Comparison of ENCODE assay signal across 6 cellular contexts in the genomic region with DNA sequence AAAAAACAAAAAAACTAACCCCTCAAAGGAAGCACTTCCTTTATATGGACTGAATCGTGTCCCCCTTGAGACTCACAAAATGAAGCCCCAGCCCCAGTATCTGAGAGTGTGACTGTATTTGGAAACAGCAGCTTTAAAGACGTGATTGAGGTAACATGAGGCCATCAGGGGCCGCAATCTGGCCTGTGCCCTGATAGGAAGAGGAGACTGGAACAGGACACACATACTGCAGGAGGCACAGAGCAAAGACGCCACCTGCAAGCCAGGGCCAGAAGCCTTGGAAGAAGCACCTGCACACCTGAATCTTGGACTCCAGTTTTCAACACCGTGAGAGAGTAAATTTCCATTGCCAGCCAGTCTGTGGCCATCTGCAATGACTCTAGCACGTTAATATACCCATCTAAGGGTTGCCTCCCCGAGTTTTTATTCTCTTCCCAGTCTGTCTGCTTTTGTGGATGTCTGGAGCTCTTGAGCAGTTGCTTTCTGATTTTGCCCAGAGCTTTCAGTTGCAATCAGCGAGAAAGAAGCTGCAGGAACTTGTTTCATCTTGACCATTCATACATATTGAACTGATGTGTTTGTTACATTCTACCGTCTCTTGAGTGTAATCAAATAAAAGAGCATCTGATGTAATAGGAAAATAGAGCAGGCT.
DNase-seq lines count a peak whose midpoint lies in the region; ATAC-seq and TF ChIP-seq lines count a peak whose summit lies in the region.
"Not testable (repeated sequence)": the region's sequence is repeated elsewhere in the genome, so short reads cannot be mapped to it uniquely, and the experiment has no call there.

No MANE protein-coding gene starts in this region.

- peak; percentile 20; the same call in 1 of the 3 replicates for ATAC-seq in RWPE2 (ENCODE audit: low read depth)
- not testable (repeated sequence) for ATAC-seq in lung (ENCODE audit: insufficient read depth, low FRiP score)

- H3K36me3 ChIP-seq in BLaER1; RWPE2 (ENCODE audit: low read depth); esophagus muscularis mucosa; lung (ENCODE audit: control insufficient read depth in 2 of 2, insufficient read depth in 2 of 2, low read length in 2 of 2): not testable (repeated sequence)

- H3K27ac ChIP-seq in BLaER1: peak overlapping the region; percentile 5; the same call in 1 of the 2 replicates
- not testable (repeated sequence) for H3K27ac ChIP-seq in RWPE2 (ENCODE audit: poor library complexity, severe bottlenecking); esophagus muscularis mucosa (replicated peaks in 1 of 4); lung (ENCODE audit: low read depth in 1 of 2, low read length in 1 of 2)

- H3K27ac Mint-ChIP-seq in osteocyte (ENCODE audit: unreplicated experiment): not testable (repeated sequence)

- H3K27me3 ChIP-seq in BLaER1; RWPE2 (ENCODE audit: insufficient read depth, poor library complexity, severe bottlenecking); lung (ENCODE audit: control insufficient read depth, insufficient read depth): not testable (repeated sequence)
- H3K27me3 ChIP-seq in esophagus muscularis mucosa: peaks cover 0 to 18% (median 0%) of the 10 kb centered on the region in 4 donors

- WGBS in esophagus muscularis mucosa: 43% methylated on average over 9 of the region's 9 CpGs
- 46 to 56% methylated on average over 9 of the region's 9 CpGs for WGBS in lung, 2 donors

- peaks cover 23% of the 10 kb centered on the region for H3K9me3 Mint-ChIP-seq in osteocyte (ENCODE audit: unreplicated experiment)

- DNase-seq in NB4 (ENCODE audit: low read depth) (peak; percentile 16), esophagus muscularis mucosa (ENCODE audit: extremely low spot score) (peak; percentile 92), lung (ENCODE audit: low spot score) (peak; percentile 28), osteocyte (ENCODE audit: extremely low spot score, unreplicated experiment) (peak; percentile 85)
- DNase-seq in RWPE2 (ENCODE audit: low spot score): not testable (repeated sequence)

- H3K4me3 ChIP-seq in BLaER1; NB4 (ENCODE audit: low read depth, low read length); RWPE2 (ENCODE audit: severe bottlenecking); esophagus muscularis mucosa; lung: not testable (repeated sequence)

- not testable (repeated sequence) for H3K27me3 Mint-ChIP-seq in osteocyte (ENCODE audit: unreplicated experiment)

- TF ChIP-seq POLR2A in NB4 (IDR thresholded peaks at IDR 0.05; ENCODE audit: extremely low read depth, insufficient read length); esophagus muscularis mucosa (IDR thresholded peaks at IDR 0.05; ENCODE audit: low read depth): not testable (repeated sequence)

- intact Hi-C loops in esophagus muscularis mucosa (cut with DNase I): not testable (repeated sequence)

- TF ChIP-seq EP300 in esophagus muscularis mucosa (IDR thresholded peaks at IDR 0.05): not testable (repeated sequence)

- H3K4me2 ChIP-seq in BLaER1: peak overlapping the region; percentile 70

- peaks cover 17% of the 10 kb centered on the region for H3K4me1 ChIP-seq in BLaER1
- not testable (repeated sequence) for H3K4me1 ChIP-seq in RWPE2 (ENCODE audit: insufficient read depth, poor library complexity, severe bottlenecking); esophagus muscularis mucosa; lung (ENCODE audit: control insufficient read depth in 2 of 2, insufficient read depth in 2 of 2, low read length in 2 of 2)

- H4K20me1 ChIP-seq in BLaER1: not testable (repeated sequence)

- H3K4me3 Mint-ChIP-seq in osteocyte (ENCODE audit: unreplicated experiment): not testable (repeated sequence)

- not testable (repeated sequence) for H3K9ac ChIP-seq in BLaER1

- H3K4me1 Mint-ChIP-seq in osteocyte (ENCODE audit: unreplicated experiment): not testable (repeated sequence)

- not testable (repeated sequence) for H3K36me3 Mint-ChIP-seq in osteocyte (ENCODE audit: unreplicated experiment)

- not testable (repeated sequence) for TF ChIP-seq CTCF in NB4 (IDR thresholded peaks at IDR 0.05; ENCODE audit: low read depth, low read length); RWPE2 (IDR thresholded peaks at IDR 0.05; ENCODE audit: poor library complexity, severe bottlenecking); esophagus muscularis mucosa (IDR thresholded peaks at IDR 0.05); lung (IDR thresholded peaks at IDR 0.05; ENCODE audit: control extremely low read depth, extremely low read depth); osteocyte (IDR thresholded peaks at IDR 0.05)

- H3K9me3 ChIP-seq in BLaER1; RWPE2 (ENCODE audit: severe bottlenecking); esophagus muscularis mucosa; lung (ENCODE audit: control insufficient read depth in 2 of 2, insufficient read depth in 1 of 2, low read length in 1 of 2): not testable (repeated sequence)
